In the genomic region with DNA sequence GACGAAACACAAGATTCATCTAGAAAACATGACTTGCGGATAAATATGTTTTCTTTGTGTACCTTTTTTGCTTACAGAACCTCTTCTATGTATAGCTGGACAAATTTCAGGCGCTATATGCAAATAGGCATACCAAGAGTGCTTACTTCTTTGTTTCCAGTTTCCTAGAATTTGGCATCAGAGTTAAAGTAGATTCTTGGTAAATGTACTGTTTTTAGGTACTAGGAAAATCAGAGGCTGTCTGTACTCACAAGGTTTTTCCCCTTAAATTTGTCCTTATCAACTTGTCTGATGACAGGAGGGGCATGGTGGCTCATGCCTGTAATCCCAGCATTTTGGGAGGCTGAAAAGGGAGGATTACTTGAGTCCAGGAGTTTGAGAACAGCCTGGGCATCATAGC, we compare ENCODE assay signal across 14 cellular contexts.
A peak's percentile ranks its signal among the peaks of the same experiment; 100 is the strongest.
DNase-seq lines count a peak whose midpoint lies in the region; ATAC-seq and TF ChIP-seq lines count a peak whose summit lies in the region.
"Had no signal": no experiment of that assay in that cellular context is flagged by ENCODE, and none has a peak within 500 bp of the region (broad histone marks: within the 10 kb centered on the region; RNA-seq: fewer than 3 reads in every experiment).

No MANE protein-coding gene starts in this region.

- H3F3A ChIP-seq in neural progenitor cell (ENCODE audit: low read depth): peaks cover 15% of the 10 kb centered on the region

- H3K4me1 Mint-ChIP-seq in CD4-positive, CD25-positive, alpha-beta regulatory T cell: peaks cover 22 to 42% (median 33%) of the 10 kb centered on the region in 4 donors
- H3K4me1 Mint-ChIP-seq in activated CD8-positive, alpha-beta T cell treated with anti-CD3 and anti-CD28 coated beads, Interleukin-2, amount 10 ng/mL, durations not matched to agents 7 days and 5 days (ENCODE audit: low read depth): peaks cover 52% of the 10 kb centered on the region
- peaks cover 6% of the 10 kb centered on the region for H3K4me1 Mint-ChIP-seq in neural progenitor cell

- no peak overlapping the region for H3K27ac Mint-ChIP-seq in CD4-positive, CD25-positive, alpha-beta regulatory T cell
- H3K27ac Mint-ChIP-seq in activated CD8-positive, alpha-beta T cell treated with anti-CD3 and anti-CD28 coated beads, Interleukin-2, amount 10 ng/mL, durations not matched to agents 7 days and 5 days: peak overlapping the region; percentile 66
- no peak overlapping the region for H3K27ac Mint-ChIP-seq in neural progenitor cell

- TF ChIP-seq CTCF in neural progenitor cell (IDR thresholded peaks at IDR 0.05): no peak

- no peaks in the 10 kb centered on the region for H4K20me1 ChIP-seq in neural progenitor cell (ENCODE audit: low read depth)

- H3K4me1 ChIP-seq in CD4-positive, CD25-positive, alpha-beta regulatory T cell (ENCODE audit: control insufficient read depth, insufficient read depth, low read length, poor library complexity, severe bottlenecking): peaks cover 33% of the 10 kb centered on the region
- peaks cover 10% of the 10 kb centered on the region for H3K4me1 ChIP-seq in neural progenitor cell

- peak in 1 of 3 donors; percentile 83 for DNase-seq in CD4-positive, CD25-positive, alpha-beta regulatory T cell
- DNase-seq in GF-D8 (lab: John Stamatoyannopoulos, UW) (peak; percentile 48), neural progenitor cell (ENCODE audit: low spot score) (no peak), NCI-H1930 (lab: John Stamatoyannopoulos, UW) (no peak)
- no peak for DNase-seq in activated CD8-positive, alpha-beta T cell treated with anti-CD3 and anti-CD28 coated beads, Interleukin-2, amount 10 ng/mL, durations not matched to agents 7 days and 5 days
- no peak for DNase-seq in stimulated activated CD4-positive, alpha-beta T cell treated with anti-CD3 and anti-CD28 coated beads, Interleukin-2, amount 100 ng/mL, for 48 hours
- DNase-seq: left lung, NCI-H446, posterior cingulate gyrus, SHP77 treated with DMSO at 0.1 percent for 48 hours, stomach had no signal

- CTCF ChIA-PET in activated CD8-positive, alpha-beta T cell treated with anti-CD3 and anti-CD28 coated beads, Interleukin-2, amount 10 ng/mL, durations not matched to agents 7 days and 5 days (lab: Charles Lee): interaction anchor here (0.9 to 2.3 kb wide), 5 partner anchors 11 to 191 kb away, joined by 3 to 12 read pairs (median 5); no protein-coding TSS in a partner anchor

- POLR2A ChIA-PET in activated CD8-positive, alpha-beta T cell treated with anti-CD3 and anti-CD28 coated beads, Interleukin-2, amount 10 ng/mL, durations not matched to agents 7 days and 5 days (lab: Charles Lee): interaction anchor here (1.1 to 1.6 kb wide), 3 partner anchors 30 to 62 kb away, joined by 3 to 7 read pairs (median 6); no protein-coding TSS in a partner anchor

- H3K9me3 ChIP-seq in CD4-positive, CD25-positive, alpha-beta regulatory T cell (ENCODE audit: control insufficient read depth in 2 of 2, low read length in 2 of 2): no peaks in the 10 kb centered on the region
- no peaks in the 10 kb centered on the region for H3K9me3 ChIP-seq in neural progenitor cell (ENCODE audit: low read depth)

- H3K27ac ChIP-seq in CD4-positive, CD25-positive, alpha-beta regulatory T cell (ENCODE audit: insufficient read depth, low read length, poor library complexity, severe bottlenecking): peak overlapping the region; percentile 0
- peak overlapping the region; percentile 59 for H3K27ac ChIP-seq in neural progenitor cell
- H3K27ac ChIP-seq: KMS-11 had no signal

- H3K36me3 Mint-ChIP-seq in CD4-positive, CD25-positive, alpha-beta regulatory T cell: no peaks in the 10 kb centered on the region
- peaks cover 12% of the 10 kb centered on the region for H3K36me3 Mint-ChIP-seq in activated CD8-positive, alpha-beta T cell treated with anti-CD3 and anti-CD28 coated beads, Interleukin-2, amount 10 ng/mL, durations not matched to agents 7 days and 5 days (ENCODE audit: low read depth)
- no peaks in the 10 kb centered on the region for H3K36me3 Mint-ChIP-seq in neural progenitor cell

- H3K79me2 ChIP-seq in neural progenitor cell (ENCODE audit: low read depth): no peaks in the 10 kb centered on the region

- H3K27me3 Mint-ChIP-seq in CD4-positive, CD25-positive, alpha-beta regulatory T cell: no peaks in the 10 kb centered on the region
- no peaks in the 10 kb centered on the region for H3K27me3 Mint-ChIP-seq in activated CD8-positive, alpha-beta T cell treated with anti-CD3 and anti-CD28 coated beads, Interleukin-2, amount 10 ng/mL, durations not matched to agents 7 days and 5 days (ENCODE audit: low read depth)
- no peaks in the 10 kb centered on the region for H3K27me3 Mint-ChIP-seq in neural progenitor cell (ENCODE audit: insufficient read depth, low read depth)
- H3K27me3 Mint-ChIP-seq: central memory CD8-positive, alpha-beta T cell had no signal

- H2AFZ ChIP-seq in neural progenitor cell (replicated peaks): no peak overlapping the region

- peak overlapping the region in 2 of 4 donors; percentile 18 to 26 for H3K4me3 Mint-ChIP-seq in CD4-positive, CD25-positive, alpha-beta regulatory T cell
- H3K4me3 Mint-ChIP-seq in activated CD8-positive, alpha-beta T cell treated with anti-CD3 and anti-CD28 coated beads, Interleukin-2, amount 10 ng/mL, durations not matched to agents 7 days and 5 days: no peak overlapping the region
- no peak overlapping the region for H3K4me3 Mint-ChIP-seq in neural progenitor cell
- H3K4me3 Mint-ChIP-seq: central memory CD8-positive, alpha-beta T cell had no signal

- peaks cover 0 to 1% (median 0%) of the 10 kb centered on the region in 7 donors for H3K9me3 Mint-ChIP-seq in CD4-positive, CD25-positive, alpha-beta regulatory T cell
- H3K9me3 Mint-ChIP-seq in activated CD8-positive, alpha-beta T cell treated with anti-CD3 and anti-CD28 coated beads, Interleukin-2, amount 10 ng/mL, durations not matched to agents 7 days and 5 days (ENCODE audit: insufficient read depth): peaks cover 10% of the 10 kb centered on the region
- peaks cover 2% of the 10 kb centered on the region for H3K9me3 Mint-ChIP-seq in neural progenitor cell
- H3K9me3 Mint-ChIP-seq: central memory CD8-positive, alpha-beta T cell had no signal

- no peaks in the 10 kb centered on the region for H3K27me3 ChIP-seq in CD4-positive, CD25-positive, alpha-beta regulatory T cell (ENCODE audit: control insufficient read depth, insufficient read depth, low read length)
- no peaks in the 10 kb centered on the region for H3K27me3 ChIP-seq in neural progenitor cell
- H3K27me3 ChIP-seq: left lung, stomach had no signal

- peak overlapping the region; percentile 36 for H3K4me2 ChIP-seq in neural progenitor cell
- H3K4me2 ChIP-seq: KMS-11 had no signal

- H3K36me3 ChIP-seq in CD4-positive, CD25-positive, alpha-beta regulatory T cell (ENCODE audit: control insufficient read depth, insufficient read depth, low read length): no peaks in the 10 kb centered on the region
- no peaks in the 10 kb centered on the region for H3K36me3 ChIP-seq in neural progenitor cell
- H3K36me3 ChIP-seq: left lung, stomach had no signal

- peak in 1 of 2 donors; percentile 40 for ATAC-seq in CD4-positive, CD25-positive, alpha-beta regulatory T cell (ENCODE audit: low read depth in 2 of 2)
- peak; percentile 45 for ATAC-seq in activated CD8-positive, alpha-beta T cell treated with anti-CD3 and anti-CD28 coated beads, Interleukin-2, amount 10 ng/mL, durations not matched to agents 7 days and 5 days
- ATAC-seq in GM18502 (IDR thresholded peaks at IDR 0.05; ENCODE audit: poor library complexity, unreplicated experiment): no peak
- ATAC-seq: left lung had no signal

- H3K9ac ChIP-seq in neural progenitor cell: no peak overlapping the region
- H3K9ac ChIP-seq: KMS-11 had no signal

- peak overlapping the region; percentile 33 for H3K4me3 ChIP-seq in CD4-positive, CD25-positive, alpha-beta regulatory T cell (ENCODE audit: low read depth, low read length)
- H3K4me3 ChIP-seq in neural progenitor cell: no peak overlapping the region
- H3K4me3 ChIP-seq: left lung, stomach had no signal
